Comparison of ENCODE assay signal across 7 cellular contexts in the genomic region with DNA sequence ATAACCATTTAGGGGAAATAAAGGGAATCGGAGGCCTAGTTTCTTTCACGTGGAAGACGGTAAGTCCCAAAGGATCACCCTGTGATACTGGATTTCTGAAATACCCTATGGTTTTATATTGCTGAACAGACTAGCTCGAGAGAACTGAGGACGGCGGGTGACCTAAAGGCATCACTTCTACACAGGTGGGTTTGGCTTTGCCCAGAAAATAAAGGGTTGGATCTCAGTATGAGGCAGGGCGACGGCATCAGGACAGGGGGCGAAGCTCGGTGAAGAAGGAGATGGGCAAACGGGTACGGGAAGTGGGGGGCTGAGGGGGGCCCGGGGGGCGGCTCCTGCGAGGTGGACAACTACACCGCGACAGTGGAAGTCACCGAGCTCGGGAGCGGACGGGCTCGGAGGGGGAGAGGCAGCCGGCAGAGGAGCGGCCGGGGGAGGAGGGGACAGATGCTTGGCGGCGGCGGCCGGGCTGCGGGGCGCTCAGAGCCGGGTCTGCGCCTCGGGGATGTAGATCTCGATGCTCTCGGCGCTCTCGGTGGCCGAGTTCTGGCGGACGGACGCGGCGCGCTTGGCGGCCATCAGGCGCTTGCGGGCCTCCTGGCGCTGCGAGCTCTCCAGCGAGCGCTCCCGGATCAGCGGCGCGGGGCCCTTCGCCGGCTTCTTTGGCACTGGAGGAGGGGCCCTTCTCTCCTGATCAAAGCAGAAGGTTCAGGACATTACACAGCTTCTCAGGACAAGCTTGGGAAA. TPM values are rescaled to one million over a fixed set of nuclear protein-coding genes. Genes with fewer than 3 reads are reported as not detected.
A peak's percentile ranks its signal among the peaks of the same experiment; 100 is the strongest.
DNase-seq lines count a peak whose midpoint lies in the region; ATAC-seq and TF ChIP-seq lines count a peak whose summit lies in the region.

No MANE protein-coding gene starts in this region.

- DNase-seq in H9 (peak; percentile 63), WERI-Rb-1 (peak; percentile 51), epithelial cell of proximal tubule (ENCODE audit: low read depth) (no peak), NCI-H2029 (lab: John Stamatoyannopoulos, UW) (no peak)

- H3K4me1 Mint-ChIP-seq in H9 = peaks cover 31 to 33% of the 10 kb centered on the region in 2 experiments

- H3K27ac ChIP-seq in H9 (ENCODE audit: insufficient read length, low read depth, low read length) (no peak overlapping the region), WERI-Rb-1 (peak overlapping the region; percentile 28; the same call in 1 of the 2 replicates), urinary bladder (ENCODE audit: low read depth) (no peak overlapping the region)

- no peak overlapping the region for H4K5ac ChIP-seq in H9 (ENCODE audit: insufficient read length, low read depth, low read length)

- H3K27me3 Mint-ChIP-seq in H9 (ENCODE audit: low read depth) = peaks cover 20% of the 10 kb centered on the region

- H2BK12ac ChIP-seq in H9 (ENCODE audit: insufficient read length, low read depth, low read length) = no peak overlapping the region

- H3K4me3 ChIP-seq in WERI-Rb-1 (ENCODE audit: low read depth, low read length) (peak overlapping the region; percentile 51), epithelial cell of proximal tubule (ENCODE audit: low read depth, low read length) (peak overlapping the region; percentile 42), mucosa of stomach (ENCODE audit: low read length) (no peak overlapping the region), urinary bladder (ENCODE audit: low read depth, low read length) (peak overlapping the region; percentile 32)

- no peaks in the 10 kb centered on the region for H3K79me2 ChIP-seq in H9 (ENCODE audit: insufficient read depth, low read length)

- H3K36me3 ChIP-seq in WERI-Rb-1 (no peaks in the 10 kb centered on the region), mucosa of stomach (ENCODE audit: control insufficient read depth, insufficient read depth, low read length) (no peaks in the 10 kb centered on the region), urinary bladder (ENCODE audit: insufficient read depth) (no peaks in the 10 kb centered on the region)

- no peak overlapping the region for H4K91ac ChIP-seq in H9 (ENCODE audit: insufficient read length, low read depth, low read length)

- no peak overlapping the region for H2BK20ac ChIP-seq in H9 (ENCODE audit: low read depth, low read length, poor library complexity, severe bottlenecking)

- H3K14ac ChIP-seq in H9 (ENCODE audit: insufficient read depth, low read length) = peak overlapping the region; percentile 62

- H3K23ac ChIP-seq in H9 (ENCODE audit: insufficient read length, low read depth, low read length) = no peak overlapping the region

- H3K4me1 ChIP-seq in H9 (ENCODE audit: insufficient read depth, low read length) = peaks cover 3% of the 10 kb centered on the region; the same call in 1 of the 2 replicates
- peaks cover 9% of the 10 kb centered on the region for H3K4me1 ChIP-seq in mucosa of stomach (ENCODE audit: control insufficient read depth, insufficient read depth, low read length)
- no peaks in the 10 kb centered on the region for H3K4me1 ChIP-seq in urinary bladder (ENCODE audit: insufficient read depth)

- no CpG with 5 or more reads among the region's 58 CpGs for WGBS in H9 (ENCODE audit: extremely low coverage, insufficient read length, low lambda C conversion rate)
- 16% methylated on average over 58 of the region's 58 CpGs for WGBS in urinary bladder

- H3K4me2 ChIP-seq in H9 (ENCODE audit: insufficient read depth, insufficient read length, low read length) = peak overlapping the region; percentile 55

- H3K56ac ChIP-seq in H9 (ENCODE audit: insufficient read length, low read depth, low read length) = no peak overlapping the region

- peak overlapping the region; percentile 66 to 81 for H3K4me3 Mint-ChIP-seq in H9

- H4K20me1 ChIP-seq in H9 (ENCODE audit: control insufficient read depth, insufficient read depth, insufficient read length) = no peaks in the 10 kb centered on the region

- H3K9me3 Mint-ChIP-seq in H9 = no peaks in the 10 kb centered on the region

- no peak overlapping the region for H3K27ac Mint-ChIP-seq in H9

- H3K9ac ChIP-seq in H9 (ENCODE audit: extremely low read depth, insufficient read length, low read length) (no peak overlapping the region), mucosa of stomach (ENCODE audit: low read length) (peak overlapping the region; percentile 49)

- peak overlapping the region; percentile 50 for H3K18ac ChIP-seq in H9 (ENCODE audit: insufficient read length, low read depth, low read length)

- H4K8ac ChIP-seq in H9 (replicated peaks; ENCODE audit: insufficient read length, low read depth, low read length) = no peak overlapping the region

- H3K23me2 ChIP-seq in H9 (ENCODE audit: insufficient read length, low read depth, low read length, poor library complexity, severe bottlenecking) = peaks cover 6% of the 10 kb centered on the region

- peak overlapping the region; percentile 38 for H2BK120ac ChIP-seq in H9 (ENCODE audit: low read depth, low read length, poor library complexity, severe bottlenecking)

- H2BK15ac ChIP-seq in H9 (ENCODE audit: low read depth, low read length) = no peak overlapping the region

- H3T11ph ChIP-seq in H9 (ENCODE audit: low read length) = no peak overlapping the region

- TF ChIP-seq CTCF in H9 (conservative IDR thresholded peaks at IDR 0.05) (no peak), WERI-Rb-1 (IDR thresholded peaks at IDR 0.05; ENCODE audit: low read depth, low read length) (no peak), epithelial cell of proximal tubule (conservative IDR thresholded peaks at IDR 0.05; ENCODE audit: low read depth, low read length) (no peak)

- no peak overlapping the region for H2BK5ac ChIP-seq in H9 (ENCODE audit: insufficient read length, low read length)

- no peaks in the 10 kb centered on the region for H3K36me3 Mint-ChIP-seq in H9 (ENCODE audit: insufficient read depth in 1 of 3, low read depth in 3 of 3)

- no peak for ATAC-seq in GM18867 (IDR thresholded peaks at IDR 0.05; ENCODE audit: unreplicated experiment)

- no peak overlapping the region for H3K4ac ChIP-seq in H9 (ENCODE audit: low read depth, low read length)

- H3K79me1 ChIP-seq in H9 (ENCODE audit: insufficient read depth, low read depth, low read length, poor library complexity, severe bottlenecking) = no peaks in the 10 kb centered on the region

- H2AK5ac ChIP-seq in H9 (ENCODE audit: insufficient read length, low read length) = no peak overlapping the region

- no peaks in the 10 kb centered on the region; the same call in 1 of the 2 replicates for H3K27me3 ChIP-seq in H9 (ENCODE audit: insufficient read depth, low read length)
- H3K27me3 ChIP-seq in WERI-Rb-1 (ENCODE audit: insufficient read depth, low read depth, severe bottlenecking) = no peaks in the 10 kb centered on the region
- H3K27me3 ChIP-seq in mucosa of stomach (ENCODE audit: control insufficient read depth, insufficient read depth, low read length) = peaks cover 13% of the 10 kb centered on the region

- H2AFZ ChIP-seq in H9 (ENCODE audit: low read length) = no peak overlapping the region

- H3K9me3 ChIP-seq in H9 (ENCODE audit: control insufficient read depth, low read depth, low read length) (no peaks in the 10 kb centered on the region), WERI-Rb-1 (ENCODE audit: severe bottlenecking) (no peaks in the 10 kb centered on the region), mucosa of stomach (ENCODE audit: control insufficient read depth, low read length) (no peaks in the 10 kb centered on the region)

RNA-seq across cellular contexts. Expression of a gene that starts 48.9 kb away (rescaled TPM):
- total RNA-seq in H9 (2021) = 251 and 261 TPM in 2 replicates
- 165 and 170 TPM in 2 replicates for total RNA-seq in epithelial cell of proximal tubule
- 82.6 TPM for total RNA-seq in urinary bladder
- 64.0 TPM for polyA plus RNA-seq in urinary bladder

Comparison
In these comparisons a context has a peak if more than half of its experiments do, and no peak if none do; other contexts are left out.
1. DNase-seq: peak in H9 (single experiment) and WERI-Rb-1 (single experiment); none in epithelial cell of proximal tubule (single experiment) and NCI-H2029 (single experiment).